In genomic region chr1:179996099-179996498, GRCh38 we compare ENCODE assay signal across 14 cellular contexts. TPM values are rescaled to one million over a fixed set of nuclear protein-coding genes. Genes with fewer than 3 reads are reported as not detected.
A peak's percentile ranks its signal among the peaks of the same experiment; 100 is the strongest.
DNase-seq lines count a peak whose midpoint lies in the region; ATAC-seq and TF ChIP-seq lines count a peak whose summit lies in the region.
"Had no signal": no experiment of that assay in that cellular context is flagged by ENCODE, and none has a peak within 500 bp of the region (broad histone marks: within the 10 kb centered on the region; RNA-seq: fewer than 3 reads in every experiment).

No MANE protein-coding gene starts in this region.

- intact Hi-C loops in CD14-positive monocyte (cut with micrococcal nuclease), result no loop called here

- DNase-seq in GM20000 (ENCODE audit: low spot score) (peak; percentile 13), CD14-positive monocyte (ENCODE audit: low spot score) (no peak), Kasumi-1 (lab: John Stamatoyannopoulos, UW) (no peak), putamen (ENCODE audit: low spot score) (no peak)
- DNase-seq in stimulated activated CD4-positive, alpha-beta T cell treated with anti-CD3 and anti-CD28 coated beads, Interleukin-1b, Interleukin-23, amount 100 ng/mL, for 48 hours, result no peak
- DNase-seq: activated CD8-positive, alpha-beta memory T cell treated with anti-CD3 and anti-CD28 coated beads, Interleukin-2, amount 10 ng/mL, durations not matched to agents 7 days and 5 days; foreskin fibroblast had no signal

- no peak overlapping the region for H2AFZ ChIP-seq in OCI-LY3 (ENCODE audit: low read depth, low read length)

- H3K27me3 Mint-ChIP-seq in CD14-positive monocyte (ENCODE audit: low read depth in 3 of 3), result no peaks in the 10 kb centered on the region
- H3K27me3 Mint-ChIP-seq: activated CD8-positive, alpha-beta memory T cell treated with anti-CD3 and anti-CD28 coated beads, Interleukin-2, amount 10 ng/mL, durations not matched to agents 7 days and 5 days; activated naive CD4-positive, alpha-beta T cell treated with anti-CD3 and anti-CD28 coated beads, Interleukin-2, amount 50 U/mL, for 24 hours; type B pancreatic cell had no signal

- H3K4me1 Mint-ChIP-seq in CD14-positive monocyte, result peaks cover 11% of the 10 kb centered on the region
- H3K4me1 Mint-ChIP-seq: neural crest cell had no signal

- H3K4me3 ChIP-seq in OCI-LY3 (ENCODE audit: low read length), result peak overlapping the region; percentile 65

- peak overlapping the region; percentile 30 for H3K9ac ChIP-seq in OCI-LY3 (ENCODE audit: low read length)

- H3K9me3 Mint-ChIP-seq in CD14-positive monocyte, result peaks cover 0 to 2% (median 0%) of the 10 kb centered on the region in 7 donors
- H3K9me3 Mint-ChIP-seq: activated naive CD4-positive, alpha-beta T cell treated with anti-CD3 and anti-CD28 coated beads, Interleukin-2, amount 50 U/mL, for 24 hours; neural crest cell; type B pancreatic cell had no signal

- no peaks in the 10 kb centered on the region; the same call in 1 of the 2 replicates for H4K20me1 ChIP-seq in OCI-LY3 (ENCODE audit: insufficient read depth, low read length)

- TF ChIP-seq CTCF in GM20000 (IDR thresholded peaks at IDR 0.05; ENCODE audit: extremely low read depth, missing control alignments) (no peak), OCI-LY3 (IDR thresholded peaks at IDR 0.05; ENCODE audit: low read depth, low read length) (no peak), CD14-positive monocyte (IDR thresholded peaks at IDR 0.05) (no peak)

- no peak overlapping the region for H3K4me3 Mint-ChIP-seq in CD14-positive monocyte
- H3K4me3 Mint-ChIP-seq: activated CD8-positive, alpha-beta memory T cell treated with anti-CD3 and anti-CD28 coated beads, Interleukin-2, amount 10 ng/mL, durations not matched to agents 7 days and 5 days; activated naive CD4-positive, alpha-beta T cell treated with anti-CD3 and anti-CD28 coated beads, Interleukin-2, amount 50 U/mL, for 24 hours; neural crest cell; type B pancreatic cell had no signal

- ATAC-seq in GM18517 (IDR thresholded peaks at IDR 0.05; ENCODE audit: unreplicated experiment), result peak; percentile 59
- peak; percentile 59 for ATAC-seq in HG02973 (IDR thresholded peaks at IDR 0.05; ENCODE audit: unreplicated experiment)
- ATAC-seq: activated CD8-positive, alpha-beta memory T cell treated with anti-CD3 and anti-CD28 coated beads, Interleukin-2, amount 10 ng/mL, durations not matched to agents 7 days and 5 days; Right ventricle myocardium inferior had no signal

- H3K36me3 ChIP-seq in OCI-LY3 (replicated peaks; ENCODE audit: low read depth, low read length), result peaks cover 24% of the 10 kb centered on the region

- H3K9me3 ChIP-seq in OCI-LY3 (ENCODE audit: insufficient read depth, low read length), result no peaks in the 10 kb centered on the region

- peaks cover 14% of the 10 kb centered on the region for H3K79me2 ChIP-seq in OCI-LY3 (ENCODE audit: low read length)

- H3K4me1 ChIP-seq in OCI-LY3 (ENCODE audit: low read length), result peaks cover 41% of the 10 kb centered on the region

- H3K27ac ChIP-seq in OCI-LY3 (ENCODE audit: low read length), result peak overlapping the region; percentile 79

- peak overlapping the region; percentile 89 for H3K4me2 ChIP-seq in OCI-LY3 (ENCODE audit: low read length)

- no peaks in the 10 kb centered on the region for H3K27me3 ChIP-seq in OCI-LY3 (ENCODE audit: low read depth, low read length)

- H3K27ac Mint-ChIP-seq in CD14-positive monocyte, result no peak overlapping the region
- H3K27ac Mint-ChIP-seq: activated CD8-positive, alpha-beta memory T cell treated with anti-CD3 and anti-CD28 coated beads, Interleukin-2, amount 10 ng/mL, durations not matched to agents 7 days and 5 days; type B pancreatic cell had no signal

- peaks cover 41 to 73% of the 10 kb centered on the region in 2 donors for H3K36me3 Mint-ChIP-seq in CD14-positive monocyte

RNA-seq across cellular contexts. Expression of gene CEP350, which starts 41.5 kb away (rescaled TPM):
- polyA plus RNA-seq in CD14-positive monocyte, result 10 to 100 TPM in 1 of 2 donors, 1 to 10 TPM in 1; 6.7 to 19.8 TPM
